Comparison of ENCODE assay signal across 27 cellular contexts in the genomic region with DNA sequence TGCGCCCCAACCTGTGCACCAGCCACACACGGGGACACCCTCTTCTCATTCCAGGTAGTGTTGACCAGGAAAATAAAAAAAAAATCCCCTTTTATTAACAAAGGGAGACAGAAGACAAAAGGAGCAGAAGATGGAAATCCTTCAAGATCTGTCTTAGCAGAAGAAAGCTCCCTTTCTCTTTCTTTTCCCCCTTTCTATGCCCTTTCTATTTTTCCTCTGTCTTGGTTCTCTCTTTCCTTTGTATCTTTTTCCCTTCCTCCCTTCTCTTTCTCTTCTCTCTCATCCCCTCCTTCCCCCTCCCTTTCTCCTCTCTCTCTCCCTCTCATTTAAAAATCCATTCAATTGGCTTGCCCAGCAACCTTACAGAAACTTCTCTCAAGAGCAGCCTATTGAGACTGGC.
"Had no signal": no experiment of that assay in that cellular context is flagged by ENCODE, and none has a peak within 500 bp of the region (broad histone marks: within the 10 kb centered on the region; RNA-seq: fewer than 3 reads in every experiment).

No MANE protein-coding gene starts in this region.

- ATAC-seq: stimulated activated effector memory CD8-positive, alpha-beta T cell treated with anti-CD3 and anti-CD28 coated beads, Interleukin-12 subunit alpha, Interleukin-12 subunit beta, amount 100 ng/mL, for 72 hours; stimulated activated memory B cell treated with anti-CD40 and anti-IgM and Interleukin-4, amounts not matched to agents 10 μg/mL and 1 μg/mL and 100 μg/mL, for 72 hours; stimulated activated naive B cell treated with anti-CD40 and anti-IgM and Interleukin-4, amounts not matched to agents 10 μg/mL and 1 μg/mL and 100 μg/mL, for 72 hours; stimulated activated naive CD8-positive, alpha-beta T cell treated with anti-CD3 and anti-CD28 coated beads, Interleukin-15, amount 100 ng/mL, for 72 hours; stimulated activated naive CD8-positive, alpha-beta T cell treated with anti-CD3 and anti-CD28 coated beads, Interleukin-15, Interleukin-2, amounts not matched to agents 100 U/mL and 50 U/mL, for 24 hours had no signal

- H3K4me3 ChIP-seq: stomach, suprapubic skin, testis, thoracic aorta, thyroid gland, tibial artery, tibial nerve, transverse colon, upper lobe of left lung, uterus, vagina had no signal

- H3K27ac Mint-ChIP-seq: stimulated activated effector memory CD8-positive, alpha-beta T cell treated with anti-CD3 and anti-CD28 coated beads, Interleukin-12 subunit alpha, Interleukin-12 subunit beta, amount 100 ng/mL, for 72 hours; stimulated activated memory B cell treated with anti-CD40 and anti-IgM and Interleukin-4, amounts not matched to agents 10 μg/mL and 1 μg/mL and 100 μg/mL, for 72 hours; stimulated activated naive B cell treated with anti-CD40 and anti-IgM and Interleukin-4, amounts not matched to agents 10 μg/mL and 1 μg/mL and 100 μg/mL, for 72 hours; stimulated activated naive CD8-positive, alpha-beta T cell treated with anti-CD3 and anti-CD28 coated beads, Interleukin-15, amount 100 ng/mL, for 72 hours; stimulated activated naive CD8-positive, alpha-beta T cell treated with anti-CD3 and anti-CD28 coated beads, Interleukin-15, Interleukin-2, amounts not matched to agents 100 ng/mL and 50 ng/mL, for 24 hours; type B pancreatic cell had no signal

- H3K36me3 Mint-ChIP-seq: stimulated activated effector memory CD8-positive, alpha-beta T cell treated with anti-CD3 and anti-CD28 coated beads, Interleukin-12 subunit alpha, Interleukin-12 subunit beta, amount 100 ng/mL, for 72 hours; stimulated activated memory B cell treated with anti-CD40 and anti-IgM and Interleukin-4, amounts not matched to agents 10 μg/mL and 1 μg/mL and 100 μg/mL, for 72 hours; stimulated activated naive B cell treated with anti-CD40 and anti-IgM and Interleukin-4, amounts not matched to agents 10 μg/mL and 1 μg/mL and 100 μg/mL, for 72 hours; type B pancreatic cell had no signal

- H3K27me3 ChIP-seq: testis, thyroid gland, tibial artery, tibial nerve, upper lobe of left lung, uterus, vagina had no signal

- H3K4me1 ChIP-seq: stomach, suprapubic skin, testis, tibial artery, tibial nerve, transverse colon, upper lobe of left lung, uterus, vagina had no signal

- H3K36me3 ChIP-seq: stomach, suprapubic skin, thoracic aorta, thyroid gland, tibial artery, tibial nerve, transverse colon, upper lobe of left lung, uterus, vagina had no signal

- H3K9me3 Mint-ChIP-seq: stimulated activated memory B cell treated with anti-CD40 and anti-IgM and Interleukin-4, amounts not matched to agents 10 μg/mL and 1 μg/mL and 100 μg/mL, for 72 hours; stimulated activated naive B cell treated with anti-CD40 and anti-IgM and Interleukin-4, amounts not matched to agents 10 μg/mL and 1 μg/mL and 100 μg/mL, for 72 hours; stimulated activated naive CD8-positive, alpha-beta T cell treated with anti-CD3 and anti-CD28 coated beads, Interleukin-15, amount 100 ng/mL, for 72 hours; stimulated activated naive CD8-positive, alpha-beta T cell treated with anti-CD3 and anti-CD28 coated beads, Interleukin-15, Interleukin-2, amounts not matched to agents 100 ng/mL and 50 ng/mL, for 24 hours; type B pancreatic cell had no signal

- H3K27me3 Mint-ChIP-seq: stimulated activated memory B cell treated with anti-CD40 and anti-IgM and Interleukin-4, amounts not matched to agents 10 μg/mL and 1 μg/mL and 100 μg/mL, for 72 hours; stimulated activated naive B cell treated with anti-CD40 and anti-IgM and Interleukin-4, amounts not matched to agents 10 μg/mL and 1 μg/mL and 100 μg/mL, for 72 hours; stimulated activated naive CD8-positive, alpha-beta T cell treated with anti-CD3 and anti-CD28 coated beads, Interleukin-15, amount 100 ng/mL, for 72 hours; stimulated activated naive CD8-positive, alpha-beta T cell treated with anti-CD3 and anti-CD28 coated beads, Interleukin-15, Interleukin-2, amounts not matched to agents 100 ng/mL and 50 ng/mL, for 24 hours had no signal

- H3K9me3 ChIP-seq: stomach, suprapubic skin, testis, thoracic aorta, thyroid gland, tibial artery, tibial nerve, transverse colon, upper lobe of left lung, uterus, vagina had no signal

- DNase-seq: stimulated activated CD4-positive, alpha-beta T cell treated with anti-CD3 and anti-CD28 coated beads, Interleukin-1b, Interleukin-23, amount 100 ng/mL, for 48 hours; stimulated activated CD4-positive, alpha-beta T cell treated with anti-CD3 and anti-CD28 coated beads, Interleukin-2, amount 100 ng/mL, for 24 hours; stimulated activated CD4-positive, alpha-beta T cell treated with anti-CD3 and anti-CD28 coated beads, Interleukin-4, amount 100 ng/mL, for 1 hour; stimulated activated CD4-positive, alpha-beta T cell treated with anti-CD3 and anti-CD28 coated beads, Interleukin-4, amount 100 ng/mL, for 24 hours; stimulated activated CD4-positive, alpha-beta T cell treated with anti-CD3 and anti-CD28 coated beads, Interleukin-4, amount 100 ng/mL, for 4 hours; stimulated activated naive B cell treated with anti-CD40 and anti-IgM and Interleukin-4, amounts not matched to agents 10 μg/mL and 1 μg/mL and 100 μg/mL, for 72 hours; stimulated activated naive CD4-positive, alpha-beta T cell; stimulated activated naive CD4-positive, alpha-beta T cell treated with Interleukin-2 at 50 U/mL for 16 hours; stimulated activated naive CD8-positive, alpha-beta T cell treated with anti-CD3 and anti-CD28 coated beads, Interleukin-15, amount 100 ng/mL, for 72 hours; stimulated activated naive CD8-positive, alpha-beta T cell treated with anti-CD3 and anti-CD28 coated beads, Interleukin-15, Interleukin-2, amounts not matched to agents 100 U/mL and 50 U/mL, for 24 hours; stomach; substantia nigra; testis; thyroid gland; tibial artery; transverse colon; trophoblast cell; upper lobe of left lung; uterus had no signal

- H3K4me1 Mint-ChIP-seq: stimulated activated effector memory CD8-positive, alpha-beta T cell treated with anti-CD3 and anti-CD28 coated beads, Interleukin-12 subunit alpha, Interleukin-12 subunit beta, amount 100 ng/mL, for 72 hours; stimulated activated memory B cell treated with anti-CD40 and anti-IgM and Interleukin-4, amounts not matched to agents 10 μg/mL and 1 μg/mL and 100 μg/mL, for 72 hours; stimulated activated naive CD8-positive, alpha-beta T cell treated with anti-CD3 and anti-CD28 coated beads, Interleukin-15, amount 100 ng/mL, for 72 hours had no signal

- H3K4me3 Mint-ChIP-seq: stimulated activated effector memory CD8-positive, alpha-beta T cell treated with anti-CD3 and anti-CD28 coated beads, Interleukin-12 subunit alpha, Interleukin-12 subunit beta, amount 100 ng/mL, for 72 hours; stimulated activated memory B cell treated with anti-CD40 and anti-IgM and Interleukin-4, amounts not matched to agents 10 μg/mL and 1 μg/mL and 100 μg/mL, for 72 hours; stimulated activated naive B cell treated with anti-CD40 and anti-IgM and Interleukin-4, amounts not matched to agents 10 μg/mL and 1 μg/mL and 100 μg/mL, for 72 hours; stimulated activated naive CD8-positive, alpha-beta T cell treated with anti-CD3 and anti-CD28 coated beads, Interleukin-15, amount 100 ng/mL, for 72 hours; stimulated activated naive CD8-positive, alpha-beta T cell treated with anti-CD3 and anti-CD28 coated beads, Interleukin-15, Interleukin-2, amounts not matched to agents 100 ng/mL and 50 ng/mL, for 24 hours; type B pancreatic cell had no signal

- H3K27ac ChIP-seq: stomach, suprapubic skin, testis, thoracic aorta, thyroid gland, tibial artery, tibial nerve, transverse colon, upper lobe of left lung, uterus, vagina had no signal
